Comparison of ENCODE assay signal across 9 cellular contexts in genomic region chr9:133148351-133149129, GRCh38. TPM values are rescaled to one million over a fixed set of nuclear protein-coding genes. Genes with fewer than 3 reads are reported as not detected.
DNase-seq lines count a peak whose midpoint lies in the region; FAIRE-seq and TF ChIP-seq lines count a peak whose summit lies in the region.
"Had no signal": no experiment of that assay in that cellular context is flagged by ENCODE, and none has a peak within 500 bp of the region (broad histone marks: within the 10 kb centered on the region; RNA-seq: fewer than 3 reads in every experiment).

No MANE protein-coding gene starts in this region.

- H4K20me1 ChIP-seq in H1 (replicated peaks in 1 of 2; ENCODE audit: control insufficient read depth in 1 of 2, insufficient read depth in 2 of 2, low read length in 2 of 2), result peaks cover 10 to 25% of the 10 kb centered on the region in 2 experiments

- H3K18ac ChIP-seq in H1 (ENCODE audit: extremely low read depth, low read length), result peak overlapping the region; percentile 83

- H2BK20ac ChIP-seq in H1 (ENCODE audit: low read length), result no peak overlapping the region

- peak overlapping the region; percentile 64 to 95 (median 85) for H3K9ac ChIP-seq in H1 (replicated peaks in 1 of 4; ENCODE audit: extremely low read depth in 1 of 4, low read depth in 3 of 4, low read length in 3 of 4)
- peak overlapping the region; percentile 85 to 97 for H3K9ac ChIP-seq in mucosa of rectum (ENCODE audit: low read depth in 1 of 2, low read length in 2 of 2)

- peak overlapping the region; percentile 44 for H3K4ac ChIP-seq in H1 (replicated peaks; ENCODE audit: insufficient read length, low read depth, low read length)

- DNase-seq in DMS 273 (lab: John Stamatoyannopoulos, UW; ENCODE audit: unreplicated experiment), result peak; percentile 72
- no peak for DNase-seq in DMS 273 treated with DMSO at 0.1 percent for 48 hours (lab: John Stamatoyannopoulos, UW)
- no peak for DNase-seq in HEK293T (ENCODE audit: extremely low spot score)
- peak; percentile 76 for DNase-seq in NAMALWA (ENCODE audit: low spot score)
- peak; percentile 64 to 67 for DNase-seq in activated CD4-positive, alpha-beta T cell treated with anti-CD3 and anti-CD28 coated beads, Interleukin-2, amount 50 U/mL, for 48 hours
- peak in 1 of 2 experiments; percentile 64 for DNase-seq in H1 (ENCODE audit: low read depth in 1 of 2, low spot score in 2 of 2)
- DNase-seq in tibial nerve (ENCODE audit: low spot score in 2 of 2), result no peak

- whole genome bisulfite sequencing in H1 (ENCODE audit: extremely low coverage in 1 of 2, insufficient coverage in 1 of 2, insufficient read length in 1 of 2, insufficient replicate concordance in 2 of 2, low coverage in 1 of 2, low lambda C conversion rate in 2 of 2, missing lambda C conversion rate in 1 of 2), 2 experiments, result 7% methylated on average over 42 of the region's 63 CpGs; no CpG with 5 or more reads in 1 of the 2 experiments
- WGBS in tibial nerve, 2 donors, result 5 to 8% methylated on average over 13 to 43 of the region's 63 CpGs

- no peak for TF ChIP-seq EP300 in H1 (IDR thresholded peaks at IDR 0.05; ENCODE audit: borderline replicate concordance in 1 of 2, low read depth in 2 of 2, low read length in 2 of 2)
- TF ChIP-seq EP300 in tibial nerve (IDR thresholded peaks at IDR 0.05), result peak in 1 of 2 donors; percentile 28

- no peak overlapping the region for H3K23ac ChIP-seq in H1 (ENCODE audit: insufficient read length)

- peaks cover 0 to 11% (median 0%) of the 10 kb centered on the region in 4 experiments; a peak in 2 of 7 replicates for H3K27me3 ChIP-seq in H1 (replicated peaks in 1 of 4; ENCODE audit: control insufficient read depth in 3 of 4, extremely low read depth in 1 of 4, insufficient read depth in 3 of 4, low read length in 3 of 4)
- H3K27me3 ChIP-seq in mucosa of rectum (ENCODE audit: control insufficient read depth in 2 of 2, insufficient read depth in 2 of 2, low read length in 2 of 2), result no peaks in the 10 kb centered on the region
- H3K27me3 ChIP-seq in tibial nerve, result no peaks in the 10 kb centered on the region

- TF ChIP-seq RAD21 in H1 (IDR thresholded peaks at IDR 0.05 in 1 of 2, conservative IDR thresholded peaks at IDR 0.05 in 1 of 2; ENCODE audit: low read depth in 2 of 2, low read length in 2 of 2), result no peak

- TF ChIP-seq POLR2A in H1 (IDR thresholded peaks at IDR 0.05; ENCODE audit: control extremely low read depth in 1 of 2, low read depth in 2 of 2, low read length in 2 of 2) (no peak), tibial nerve (IDR thresholded peaks at IDR 0.05) (no peak)

- H3K23me2 ChIP-seq in H1 (ENCODE audit: low read depth, low read length), result peaks cover 12% of the 10 kb centered on the region

- peak overlapping the region; percentile 15 for H4K5ac ChIP-seq in H1 (ENCODE audit: insufficient read length, low read depth, low read length)

- peak overlapping the region; percentile 81; the same call in 1 of the 2 replicates for H2AFZ ChIP-seq in H1 (ENCODE audit: low read length)

- peak overlapping the region; percentile 85 to 88 for H3K4me2 ChIP-seq in H1 (ENCODE audit: insufficient read depth in 1 of 2, low read depth in 2 of 2, low read length in 2 of 2)

- no peak for TF ChIP-seq CTCF in H1 (IDR thresholded peaks at IDR 0.05; ENCODE audit: control extremely low read depth in 1 of 3, insufficient read depth in 1 of 3, low read depth in 1 of 3, low read length in 3 of 3)
- TF ChIP-seq CTCF in tibial nerve (IDR thresholded peaks at IDR 0.05), result no peak

- no peaks in the 10 kb centered on the region for H3K79me1 ChIP-seq in H1 (ENCODE audit: low read depth, low read length)

- FAIRE-seq in H1 (lab: Jason Lieb, UNC), result no peak
- FAIRE-seq: A204.1 had no signal

- H3K27ac ChIP-seq in H1 (ENCODE audit: low read depth, low read length) (peak overlapping the region; percentile 72; the same call in 1 of the 2 replicates), mucosa of rectum (ENCODE audit: low read depth in 2 of 2, low read length in 2 of 2) (peak overlapping the region; percentile 77 to 90), tibial nerve (peak overlapping the region; percentile 79 to 95 (median 90))

- POLR2A ChIA-PET in HEK293T (lab: Yijun Ruan, JAX) (interaction anchor here (1.0 to 2.3 kb wide), 7 partner anchors 10 to 199 kb away, joined by 3 to 12 read pairs (median 3); partner anchors contain the start of genes GTF3C5, MED22 and RPL7A), H1 (lab: Charles Lee; ENCODE audit: partially characterized antibody) (interaction anchor here (0.9 to 3.7 kb wide), 8 partner anchors 9 to 199 kb away, joined by 3 to 13 read pairs (median 7); partner anchors contain the start of genes MED22 and RPL7A)

- H2BK5ac ChIP-seq in H1 (ENCODE audit: low read depth, low read length), result peak overlapping the region; percentile 52; the same call in 1 of the 2 replicates

- peak overlapping the region; percentile 91 for H4K91ac ChIP-seq in H1 (replicated peaks; ENCODE audit: insufficient read length, low read length)

- peak overlapping the region; percentile 60; the same call in 1 of the 2 replicates for H2BK12ac ChIP-seq in H1 (ENCODE audit: low read depth, low read length)

- H3K4me3 ChIP-seq in H1 (ENCODE audit: extremely low read depth in 1 of 4, insufficient read depth in 2 of 4, low read depth in 3 of 4, low read length in 4 of 4) (peak overlapping the region; percentile 73 to 82 (median 76)), mucosa of rectum (ENCODE audit: low read length in 2 of 2) (peak overlapping the region; percentile 87 to 92), tibial nerve (peak overlapping the region; percentile 47 to 94 (median 76))

- peaks cover 0 to 21% (median 15%) of the 10 kb centered on the region in 4 experiments; a peak in 5 of 7 replicates for H3K4me1 ChIP-seq in H1 (replicated peaks in 1 of 4; ENCODE audit: control insufficient read depth in 3 of 4, insufficient read depth in 4 of 4, low read length in 3 of 4)
- peaks cover 30 to 40% of the 10 kb centered on the region in 2 donors for H3K4me1 ChIP-seq in mucosa of rectum (ENCODE audit: control insufficient read depth in 2 of 2, insufficient read depth in 2 of 2, low read length in 2 of 2)
- H3K4me1 ChIP-seq in tibial nerve, result peaks cover 0 to 71% (median 28%) of the 10 kb centered on the region in 4 donors

- H2BK120ac ChIP-seq in H1 (replicated peaks; ENCODE audit: low read depth, low read length), result no peak overlapping the region

- H3K9me3 ChIP-seq in H1 (ENCODE audit: insufficient read depth in 2 of 2, low read depth in 1 of 2, low read length in 1 of 2) (no peaks in the 10 kb centered on the region), mucosa of rectum (ENCODE audit: control insufficient read depth in 2 of 2, low read length in 2 of 2) (no peaks in the 10 kb centered on the region), tibial nerve (no peaks in the 10 kb centered on the region)

- H2BK15ac ChIP-seq in H1 (ENCODE audit: low read length), result no peak overlapping the region

- H3K56ac ChIP-seq in H1 (replicated peaks; ENCODE audit: insufficient read length, low read depth, low read length), result peak overlapping the region; percentile 77

- H4K8ac ChIP-seq in H1 (ENCODE audit: extremely low read depth, insufficient read depth, low read length), result peak overlapping the region; percentile 73; the same call in 1 of the 2 replicates

- H3K14ac ChIP-seq in H1 (ENCODE audit: insufficient read length), result peak overlapping the region; percentile 74

- no peaks in the 10 kb centered on the region for H3K79me2 ChIP-seq in H1 (ENCODE audit: control insufficient read depth in 1 of 2, insufficient read depth in 2 of 2, low read length in 2 of 2)

- H3K36me3 ChIP-seq in H1 (ENCODE audit: control insufficient read depth in 2 of 4, insufficient read depth in 4 of 4, low read length in 3 of 4) (no peaks in the 10 kb centered on the region), mucosa of rectum (ENCODE audit: control insufficient read depth in 2 of 2, insufficient read depth in 2 of 2, low read length in 2 of 2) (peaks cover 0 to 2% of the 10 kb centered on the region in 2 donors), tibial nerve (no peaks in the 10 kb centered on the region)

- CTCF ChIA-PET in HEK293T (lab: Yijun Ruan, JAX), result interaction anchor here (0.5 to 1.4 kb wide), 2 partner anchors 11 to 26 kb away, joined by 3 to 4 read pairs; no protein-coding TSS in a partner anchor
- CTCF ChIA-PET in H1 (lab: Charles Lee; ENCODE audit: partially characterized antibody), result interaction anchor here (0.6 to 11.7 kb wide), 12 partner anchors 11 to 310 kb away, joined by 3 to 337 read pairs (median 8); no protein-coding TSS in a partner anchor

- 0 out of 2 replicates have a peak overlapping the region, but pooled peaks have one; percentile 67 for H2AK5ac ChIP-seq in H1 (ENCODE audit: low read depth, low read length)

TF ChIP-seq in HEK293T, 16 proteins besides CTCF, POLR2A, EP300 and RAD21 (continues in another document):
- no peak for TF ChIP-seq BHLHE40 (IDR thresholded peaks at IDR 0.05; ENCODE audit: borderline replicate concordance)
- TF ChIP-seq SP1 (IDR thresholded peaks at IDR 0.05), result no peak
- no peak for TF ChIP-seq ELF4 (IDR thresholded peaks at IDR 0.05)

TF ChIP-seq in H1, 55 proteins besides CTCF, POLR2A, EP300 and RAD21 (continues in another document):
- TF ChIP-seq SIN3A (conservative IDR thresholded peaks at IDR 0.05 in 1 of 2, IDR thresholded peaks at IDR 0.05 in 1 of 2; ENCODE audit: low read depth in 1 of 2, low read length in 2 of 2) (0 out of 4 replicates have a peak, but pooled peaks of 1 of the 2 experiments have one; percentile 31), KDM4A (IDR thresholded peaks at IDR 0.05; ENCODE audit: low read depth, low read length, severe bottlenecking) (peak; percentile 66)

RNA-seq across cellular contexts. Expression of gene GBGT1, which starts 15.2 kb away (rescaled TPM):
- total RNA-seq in H1 (2021; fragmentation: NEBNext Ultra II Directional; extraction: Animal tissue kit (Norgen Biotek cat#: 25700)), result 9.7 and 10.0 TPM in 2 replicates
- 7.1 and 10.1 TPM in 2 replicates for polyA plus RNA-seq in H1 (2011; rRNA removed)
- 7.0 TPM for polyA plus RNA-seq in H1 (2011; cell fraction: cytosol; rRNA removed)
- polyA plus RNA-seq in H1 (2011; cell fraction: nucleus; rRNA removed), result 15.2 TPM
- polyA plus RNA-seq in H1 (2012, experiment 1 of 2), result 6.5 to 7.7 TPM (median 6.9 TPM) in 4 replicates
- 6.9 TPM for polyA plus RNA-seq in H1 (2012, experiment 2 of 2)
- polyA plus RNA-seq in H1 (2013, experiment 1 of 2), result 8.6 TPM
- 9.1 TPM for polyA plus RNA-seq in H1 (2013, experiment 2 of 2)
- polyA minus RNA-seq in H1 (2011; rRNA and poly(A)+ RNA removed), result 11.3 and 17.4 TPM in 2 replicates
- polyA minus RNA-seq in H1 (2011; cell fraction: cytosol; rRNA and poly(A)+ RNA removed), result 10.6 TPM
- polyA minus RNA-seq in H1 (2011; cell fraction: nucleus; rRNA and poly(A)+ RNA removed), result 21.7 TPM
- 10 to 100 TPM; 15.3 to 63.3 (median 36.8) TPM for total RNA-seq in tibial nerve

RNA-seq across cellular contexts. Expression of gene RALGDS, which starts 27.5 kb away (rescaled TPM):
- total RNA-seq in H1 (2021; fragmentation: NEBNext Ultra II Directional; extraction: Animal tissue kit (Norgen Biotek cat#: 25700)), result 11.2 and 14.5 TPM in 2 replicates
- polyA plus RNA-seq in H1 (2011; rRNA removed), result 25.5 and 29.3 TPM in 2 replicates
- 25.4 TPM for polyA plus RNA-seq in H1 (2011; cell fraction: cytosol; rRNA removed)
- polyA plus RNA-seq in H1 (2011; cell fraction: nucleus; rRNA removed), result 97.4 TPM
- polyA plus RNA-seq in H1 (2012, experiment 1 of 2), result 10.5 to 21.5 TPM (median 17.2 TPM) in 4 replicates
- polyA plus RNA-seq in H1 (2012, experiment 2 of 2), result 11.7 TPM
- 11.4 TPM for polyA plus RNA-seq in H1 (2013, experiment 1 of 2)
- 9.4 TPM for polyA plus RNA-seq in H1 (2013, experiment 2 of 2)
- 12.6 and 14.4 TPM in 2 replicates for polyA minus RNA-seq in H1 (2011; rRNA and poly(A)+ RNA removed)
- polyA minus RNA-seq in H1 (2011; cell fraction: cytosol; rRNA and poly(A)+ RNA removed), result 11.3 TPM
- 19.7 TPM for polyA minus RNA-seq in H1 (2011; cell fraction: nucleus; rRNA and poly(A)+ RNA removed)
- total RNA-seq in tibial nerve, result 10 to 100 TPM; 34.5 to 60.0 (median 48.7) TPM

Comparison
In these comparisons a context has a peak if more than half of its experiments do, and no peak if none do; other contexts are left out.
1. DNase-seq: peak in DMS 273 (single experiment), NAMALWA (single experiment) and activated CD4-positive, alpha-beta T cell treated with anti-CD3 and anti-CD28 coated beads, Interleukin-2, amount 50 U/mL, for 48 hours (2 of 2); none in DMS 273 treated with DMSO at 0.1 percent for 48 hours (single experiment), HEK293T (single experiment) and tibial nerve (0 of 2).
2. Peak in every context shown above with its lines, with median percentiles within 50 percentile points of each other: H3K27ac ChIP-seq and H3K4me3 ChIP-seq.